2 cellular contexts compared by ENCODE assay signal in genomic region chr2:19139386-19139785, GRCh38.
A peak's percentile ranks its signal among the peaks of the same experiment; 100 is the strongest.
TF ChIP-seq lines count a peak whose summit lies in the region.

No MANE protein-coding gene starts in this region.

TF ChIP-seq in HepG2, 621 proteins besides CTCF, POLR2A, EP300 and RAD21:
- no peak for TF ChIP-seq TCF7 (IDR thresholded peaks at IDR 0.05; ENCODE audit: low read depth)
- TF ChIP-seq MAFK (conservative IDR thresholded peaks at IDR 0.05 in 1 of 2, IDR thresholded peaks at IDR 0.05 in 1 of 2; ENCODE audit: low read length in 2 of 2): peak; percentile 58 to 63
- peak; percentile 69 for TF ChIP-seq MAFF (IDR thresholded peaks at IDR 0.05; ENCODE audit: low read depth, low read length)
- no peak for TF ChIP-seq ZBTB14 (CRISPR knock-in tag; IDR thresholded peaks at IDR 0.05)
- TF ChIP-seq ZNF446 (CRISPR knock-in tag; IDR thresholded peaks at IDR 0.05): no peak

TF ChIP-seq in IMR-90, 13 proteins besides CTCF, POLR2A, EP300 and RAD21:
- TF ChIP-seq CEBPB (IDR thresholded peaks at IDR 0.05; ENCODE audit: low read depth, low read length) (no peak), RFX5 (IDR thresholded peaks at IDR 0.05; ENCODE audit: low read depth, low read length) (no peak), MAFK (IDR thresholded peaks at IDR 0.05; ENCODE audit: low read depth, low read length) (0 out of 2 replicates have a peak, but pooled peaks have one; percentile 39), CHD1 (IDR thresholded peaks at IDR 0.05; ENCODE audit: low read depth, low read length) (no peak), ELK1 (IDR thresholded peaks at IDR 0.05; ENCODE audit: borderline replicate concordance, low read depth, low read length) (no peak), MXI1 (IDR thresholded peaks at IDR 0.05; ENCODE audit: borderline replicate concordance, low read depth, low read length) (no peak)
